8 cellular contexts compared by ENCODE assay signal in genomic region chr1:185694081-185694480, GRCh38. TPM values are rescaled to one million over a fixed set of nuclear protein-coding genes. Genes with fewer than 3 reads are reported as not detected.
DNase-seq lines count a peak whose midpoint lies in the region; ATAC-seq and TF ChIP-seq lines count a peak whose summit lies in the region.

No MANE protein-coding gene starts in this region.

- H3K27me3 ChIP-seq in esophagus squamous epithelium: no peaks in the 10 kb centered on the region
- H3K27me3 ChIP-seq in dorsolateral prefrontal cortex: peaks cover 0 to 6% (median 0%) of the 10 kb centered on the region in 45 donors

- intact Hi-C loops in OCI-LY7 (cut with micrococcal nuclease; ENCODE audit: unreplicated experiment) (no loop called here), esophagus squamous epithelium (cut with DNase I) (no loop called here), dorsolateral prefrontal cortex (cut with DNase I) (no loop called here)

- TF ChIP-seq CTCF in OCI-LY7 (conservative IDR thresholded peaks at IDR 0.05; ENCODE audit: low read length) (no peak), esophagus squamous epithelium (IDR thresholded peaks at IDR 0.05) (no peak), dorsolateral prefrontal cortex (IDR thresholded peaks at IDR 0.05 in 54 of 56, conservative IDR thresholded peaks at IDR 0.05 in 2 of 56; ENCODE audit: low read depth in 1 of 56, partially characterized antibody in 56 of 56) (no peak)

- no peak for DNase-seq in activated CD4-positive, CD25-positive, alpha-beta regulatory T cell treated with anti-CD3 and anti-CD28 coated beads, Interleukin-2, amount 50 U/mL, for 72 hours
- DNase-seq in OCI-LY7 (ENCODE audit: low spot score): peak; percentile 39
- no peak for DNase-seq in esophagus squamous epithelium (lab: John Stamatoyannopoulos, UW)
- peak; percentile 38 for DNase-seq in stimulated activated CD4-positive, alpha-beta T cell treated with anti-CD3 and anti-CD28 coated beads, Interleukin-4, amount 100 ng/mL, for 24 hours
- DNase-seq in NCI-H2029 (lab: John Stamatoyannopoulos, UW): no peak
- DNase-seq in dorsolateral prefrontal cortex: no peak

- ATAC-seq in activated CD4-positive, CD25-positive, alpha-beta regulatory T cell treated with anti-CD3 and anti-CD28 coated beads, Interleukin-2, amount 50 U/mL, for 24 hours: peak; percentile 53 to 61
- peak; percentile 86 for ATAC-seq in HG02678 (IDR thresholded peaks at IDR 0.05; ENCODE audit: unreplicated experiment)

- H3K9me3 ChIP-seq in OCI-LY7 (ENCODE audit: low read length) (no peaks in the 10 kb centered on the region), esophagus squamous epithelium (no peaks in the 10 kb centered on the region)

- no peak for TF ChIP-seq POLR2A in esophagus squamous epithelium (IDR thresholded peaks at IDR 0.05)

- no peaks in the 10 kb centered on the region for H3K79me2 ChIP-seq in OCI-LY7 (ENCODE audit: insufficient read depth, low read depth, low read length)

- H4K20me1 ChIP-seq in OCI-LY7 (ENCODE audit: insufficient read depth, low read length): no peaks in the 10 kb centered on the region

- peaks cover 8% of the 10 kb centered on the region for H3K4me1 ChIP-seq in OCI-LY7 (ENCODE audit: insufficient read depth, low read length, poor library complexity, severe bottlenecking)
- no peaks in the 10 kb centered on the region for H3K4me1 ChIP-seq in esophagus squamous epithelium

- CTCF ChIA-PET in OCI-LY7 (lab: Charles Lee; ENCODE audit: unreplicated experiment): no interaction called here

- BruUV-seq in OCI-LY7 (replicated peaks; lab: Mats Ljungman, UMichigan): no TSS peak

- H3K36me3 ChIP-seq in OCI-LY7 (ENCODE audit: insufficient read depth, low read length): no peaks in the 10 kb centered on the region
- no peaks in the 10 kb centered on the region for H3K36me3 ChIP-seq in esophagus squamous epithelium

- H3K27ac ChIP-seq in OCI-LY7 (ENCODE audit: low read depth, low read length, poor library complexity, severe bottlenecking) (no peak overlapping the region), esophagus squamous epithelium (peak overlapping the region in 3 of 4 donors; percentile 22 to 30 (median 29)), dorsolateral prefrontal cortex (peak overlapping the region in 27 of 59 donors; percentile 0 to 67 (median 20))

- no peak overlapping the region for H3K4me3 ChIP-seq in OCI-LY7 (ENCODE audit: low read depth, low read length, poor library complexity, severe bottlenecking)
- peak overlapping the region in 2 of 4 donors; percentile 6 to 48 for H3K4me3 ChIP-seq in esophagus squamous epithelium
- peak overlapping the region in 7 of 59 donors; percentile 6 to 28 (median 15) for H3K4me3 ChIP-seq in dorsolateral prefrontal cortex

- H3K9me2 ChIP-seq in OCI-LY7 (ENCODE audit: insufficient read depth, low read length): no peaks in the 10 kb centered on the region

- H3K4me2 ChIP-seq in OCI-LY7 (ENCODE audit: low read length): peak overlapping the region; percentile 32; the same call in 1 of the 2 replicates

- POLR2A ChIA-PET in OCI-LY7 (lab: Charles Lee): interaction anchor here (1.0 kb wide), 1 partner anchor 13 kb away, joined by 5 read pairs; no protein-coding TSS in a partner anchor

- 31 to 55% methylated on average over 8 of the region's 8 CpGs for WGBS in esophagus squamous epithelium, 2 donors

- peak overlapping the region; percentile 58; the same call in 1 of the 2 replicates for H2AFZ ChIP-seq in OCI-LY7 (ENCODE audit: low read length)

RNA-seq across cellular contexts. Expression of gene HMCN1, which starts 40.1 kb away (rescaled TPM):
- not detected in 2 replicates for total RNA-seq in OCI-LY7 (2014; rRNA removed; shearing (Covaris generic))
- total RNA-seq in OCI-LY7 (2022): 0.02 and 0.07 TPM in 2 replicates
- 1 to 10 TPM in 3 of 4 donors, under 1 TPM in 1; 0.49 to 6.7 (median 3.3) TPM for total RNA-seq in esophagus squamous epithelium
- total RNA-seq in dorsolateral prefrontal cortex: 1 to 10 TPM in 55 of 120 experiments, under 1 TPM in 65; 0.07 to 3.5 (median 0.94) TPM

Comparison
In these comparisons a context has a peak if more than half of its experiments do, and no peak if none do; other contexts are left out.
1. DNase-seq: peak in OCI-LY7 (single experiment) and stimulated activated CD4-positive, alpha-beta T cell treated with anti-CD3 and anti-CD28 coated beads, Interleukin-4, amount 100 ng/mL, for 24 hours (single experiment); none in activated CD4-positive, CD25-positive, alpha-beta regulatory T cell treated with anti-CD3 and anti-CD28 coated beads, Interleukin-2, amount 50 U/mL, for 72 hours (single experiment), esophagus squamous epithelium (single experiment), NCI-H2029 (single experiment) and dorsolateral prefrontal cortex (0 of 10).